Comparison of ENCODE assay signal across 24 cellular contexts in genomic region chr15:72034859-72035650, GRCh38.
"Had no signal": no experiment of that assay in that cellular context is flagged by ENCODE, and none has a peak within 500 bp of the region (broad histone marks: within the 10 kb centered on the region; RNA-seq: fewer than 3 reads in every experiment).

No MANE protein-coding gene starts in this region.

- ATAC-seq: activated CD4-positive, alpha-beta T cell treated with anti-CD3 and anti-CD28 coated beads for 36 hours; activated CD8-positive, alpha-beta memory T cell treated with anti-CD3 and anti-CD28 coated beads, Interleukin-2, amount 10 ng/mL, durations not matched to agents 7 days and 5 days; activated CD8-positive, alpha-beta T cell treated with anti-CD3 and anti-CD28 coated beads, Interleukin-2, amount 10 ng/mL, durations not matched to agents 7 days and 5 days; activated T-cell treated with anti-CD3 and anti-CD28 coated beads, Interleukin-2, amount 50 U/mL, for 72 hours; left lung; lower lobe of right lung; natural killer cell; stimulated activated naive B cell treated with anti-CD40 and anti-IgM and Interleukin-4, amounts not matched to agents 10 μg/mL and 1 μg/mL and 100 μg/mL, for 72 hours; upper lobe of right lung had no signal

- H3K4me3 Mint-ChIP-seq: activated CD4-positive, alpha-beta T cell treated with anti-CD3 and anti-CD28 coated beads for 36 hours; activated CD8-positive, alpha-beta memory T cell treated with anti-CD3 and anti-CD28 coated beads, Interleukin-2, amount 10 ng/mL, durations not matched to agents 7 days and 5 days; activated CD8-positive, alpha-beta T cell treated with anti-CD3 and anti-CD28 coated beads, Interleukin-2, amount 10 ng/mL, durations not matched to agents 7 days and 5 days; activated naive CD8-positive, alpha-beta T cell; activated T-cell treated with anti-CD3 and anti-CD28 coated beads, Interleukin-2, amount 50 U/mL, for 72 hours; brain; natural killer cell; stimulated activated naive B cell treated with anti-CD40 and anti-IgM and Interleukin-4, amounts not matched to agents 10 μg/mL and 1 μg/mL and 100 μg/mL, for 72 hours had no signal

- H3K27me3 Mint-ChIP-seq: activated CD4-positive, alpha-beta T cell treated with anti-CD3 and anti-CD28 coated beads for 36 hours; activated CD8-positive, alpha-beta memory T cell treated with anti-CD3 and anti-CD28 coated beads, Interleukin-2, amount 10 ng/mL, durations not matched to agents 7 days and 5 days; activated naive CD8-positive, alpha-beta T cell; brain; stimulated activated naive B cell treated with anti-CD40 and anti-IgM and Interleukin-4, amounts not matched to agents 10 μg/mL and 1 μg/mL and 100 μg/mL, for 72 hours had no signal

- H3K27ac Mint-ChIP-seq: activated CD4-positive, alpha-beta T cell treated with anti-CD3 and anti-CD28 coated beads for 36 hours; activated CD8-positive, alpha-beta memory T cell treated with anti-CD3 and anti-CD28 coated beads, Interleukin-2, amount 10 ng/mL, durations not matched to agents 7 days and 5 days; activated CD8-positive, alpha-beta T cell treated with anti-CD3 and anti-CD28 coated beads, Interleukin-2, amount 10 ng/mL, durations not matched to agents 7 days and 5 days; activated naive CD8-positive, alpha-beta T cell; activated T-cell treated with anti-CD3 and anti-CD28 coated beads, Interleukin-2, amount 50 U/mL, for 72 hours; brain; natural killer cell; stimulated activated naive B cell treated with anti-CD40 and anti-IgM and Interleukin-4, amounts not matched to agents 10 μg/mL and 1 μg/mL and 100 μg/mL, for 72 hours had no signal

- DNase-seq: activated CD4-positive, alpha-beta T cell treated with anti-CD3 and anti-CD28 coated beads for 36 hours; activated CD4-positive, CD25-positive, alpha-beta regulatory T cell; activated CD8-positive, alpha-beta memory T cell treated with anti-CD3 and anti-CD28 coated beads, Interleukin-2, amount 10 ng/mL, durations not matched to agents 7 days and 5 days; activated CD8-positive, alpha-beta T cell treated with anti-CD3 and anti-CD28 coated beads, Interleukin-2, amount 10 ng/mL, durations not matched to agents 7 days and 5 days; activated naive CD4-positive, alpha-beta T cell; activated T-cell treated with anti-CD3 and anti-CD28 coated beads, Interleukin-2, amount 50 U/mL, for 72 hours; cortex of kidney; foreskin melanocyte; left lung; lower lobe of right lung; mesendoderm; natural killer cell; stimulated activated CD4-positive, alpha-beta T cell treated with anti-CD3 and anti-CD28 coated beads, Interleukin-15, amount 100 ng/mL, for 24 hours; stimulated activated CD4-positive, alpha-beta T cell treated with anti-CD3 and anti-CD28 coated beads, Interleukin-2, amount 100 ng/mL, for 24 hours; stimulated activated naive B cell treated with anti-CD40 and anti-IgM and Interleukin-4, amounts not matched to agents 10 μg/mL and 1 μg/mL and 100 μg/mL, for 72 hours; stomach; thyroid gland; upper lobe of right lung had no signal

- H3K36me3 Mint-ChIP-seq: natural killer cell had no signal

- H3K4me3 ChIP-seq: ascending aorta, cardiac muscle cell, left lung, lower lobe of right lung, right atrium auricular region, smooth muscle cell, stomach, thyroid gland, upper lobe of right lung had no signal
